Comparison of ENCODE assay signal across 21 cellular contexts in genomic region chr19:5918463-5919079, GRCh38. TPM values are rescaled to one million over a fixed set of nuclear protein-coding genes. Genes with fewer than 3 reads are reported as not detected.
DNase-seq lines count a peak whose midpoint lies in the region; ATAC-seq and TF ChIP-seq lines count a peak whose summit lies in the region.
"Had no signal": no experiment of that assay in that cellular context is flagged by ENCODE, and none has a peak within 500 bp of the region (broad histone marks: within the 10 kb centered on the region; RNA-seq: fewer than 3 reads in every experiment).

No MANE protein-coding gene starts in this region.

- no peaks in the 10 kb centered on the region for H3K4me1 Mint-ChIP-seq in activated T-cell treated with anti-CD3 and anti-CD28 coated beads, Interleukin-2, amount 50 U/mL, for 24 hours (ENCODE audit: low read depth)
- H3K4me1 Mint-ChIP-seq in activated T-cell treated with anti-CD3 and anti-CD28 coated beads, Interleukin-2, amount 50 U/mL, for 72 hours (ENCODE audit: low read depth) = no peaks in the 10 kb centered on the region
- H3K4me1 Mint-ChIP-seq in stimulated activated effector memory CD8-positive, alpha-beta T cell treated with anti-CD3 and anti-CD28 coated beads, Interleukin-12 subunit alpha, Interleukin-12 subunit beta, amount 100 ng/mL, for 72 hours = no peaks in the 10 kb centered on the region
- H3K4me1 Mint-ChIP-seq: CD4-positive, alpha-beta memory T cell; GM23338 had no signal

- peaks cover 89% of the 10 kb centered on the region for H3K36me3 Mint-ChIP-seq in activated T-cell treated with anti-CD3 and anti-CD28 coated beads, Interleukin-2, amount 50 U/mL, for 24 hours (ENCODE audit: low read depth)
- peaks cover 0 to 10% of the 10 kb centered on the region in 2 donors for H3K36me3 Mint-ChIP-seq in activated T-cell treated with anti-CD3 and anti-CD28 coated beads, Interleukin-2, amount 50 U/mL, for 72 hours (ENCODE audit: insufficient read depth in 2 of 2)
- H3K36me3 Mint-ChIP-seq in stimulated activated effector memory CD8-positive, alpha-beta T cell treated with anti-CD3 and anti-CD28 coated beads, Interleukin-12 subunit alpha, Interleukin-12 subunit beta, amount 100 ng/mL, for 72 hours = peaks cover 82% of the 10 kb centered on the region

- no peaks in the 10 kb centered on the region for H3K9me2 ChIP-seq in PC-3 (replicated peaks; ENCODE audit: low read length)

- H2BK120ac ChIP-seq in mesenchymal stem cell (ENCODE audit: low read depth, low read length) = no peak overlapping the region

- DNase-seq in activated T-cell treated with anti-CD3 and anti-CD28 coated beads, Interleukin-2, amount 50 U/mL, for 24 hours = no peak
- no peak for DNase-seq in activated T-cell treated with anti-CD3 and anti-CD28 coated beads, Interleukin-2, amount 50 U/mL, for 72 hours
- DNase-seq in NCI-H69 (lab: John Stamatoyannopoulos, UW) (peak; percentile 31), mesenchymal stem cell (no peak), left ventricle myocardium superior (no peak), PC-3 (no peak), anterior cingulate cortex (lab: John Stamatoyannopoulos, UW) (no peak)
- DNase-seq in stimulated activated effector memory CD8-positive, alpha-beta T cell treated with anti-CD3 and anti-CD28 coated beads, Interleukin-12 subunit alpha, Interleukin-12 subunit beta, amount 100 ng/mL, for 72 hours (ENCODE audit: low spot score in 2 of 2) = no peak
- DNase-seq: AML-193; CD4-positive, alpha-beta memory T cell; DMS153; DMS79; GDM1; HCEC 1CT; HFFc6 had no signal

- CTCF ChIA-PET in PC-3 (lab: Charles Lee) = no interaction called here

- H4K20me1 ChIP-seq in PC-3 (ENCODE audit: low read length) = no peaks in the 10 kb centered on the region

- peak overlapping the region; percentile 15 for H4K91ac ChIP-seq in mesenchymal stem cell (ENCODE audit: low read length)

- no peak overlapping the region for H3K14ac ChIP-seq in mesenchymal stem cell (ENCODE audit: low read length in 2 of 2)

- H3K79me2 ChIP-seq in PC-3 (ENCODE audit: low read length) = 0 out of 2 replicates have a peak, but pooled peaks cover 5% of the 10 kb centered on the region

- ATAC-seq in activated T-cell treated with anti-CD3 and anti-CD28 coated beads, Interleukin-2, amount 50 U/mL, for 72 hours (replicated peaks in 1 of 2) = no peak
- no peak for ATAC-seq in stimulated activated effector memory CD8-positive, alpha-beta T cell treated with anti-CD3 and anti-CD28 coated beads, Interleukin-12 subunit alpha, Interleukin-12 subunit beta, amount 100 ng/mL, for 72 hours
- ATAC-seq in left ventricle myocardium superior (no peak), PC-3 (no peak)
- ATAC-seq: A549, GM23338 had no signal

- H3K27me3 ChIP-seq in mesenchymal stem cell (ENCODE audit: control insufficient read depth in 1 of 2, insufficient read depth in 1 of 2, low read length in 2 of 2) (no peaks in the 10 kb centered on the region), PC-3 (ENCODE audit: low read length) (no peaks in the 10 kb centered on the region)

- intact Hi-C loops in left ventricle myocardium superior (cut with micrococcal nuclease) = no loop called here
- intact Hi-C loops in PC-3 (cut with micrococcal nuclease) = no loop called here

- H2BK15ac ChIP-seq in mesenchymal stem cell (ENCODE audit: low read depth, poor library complexity, severe bottlenecking) = no peak overlapping the region

- H2BK5ac ChIP-seq in mesenchymal stem cell (ENCODE audit: low read depth, low read length, poor library complexity, severe bottlenecking) = no peak overlapping the region

- no peak overlapping the region for H3K4me2 ChIP-seq in mesenchymal stem cell (ENCODE audit: low read length, poor library complexity, severe bottlenecking)
- H3K4me2 ChIP-seq in PC-3 (ENCODE audit: low read length) = no peak overlapping the region
- H3K4me2 ChIP-seq: A549, GM23338 had no signal

- no peak overlapping the region for H2AFZ ChIP-seq in mesenchymal stem cell (ENCODE audit: low read depth, low read length)
- H2AFZ ChIP-seq in PC-3 (ENCODE audit: low read length) = no peak overlapping the region
- H2AFZ ChIP-seq: GM23338 had no signal

- POLR2A ChIA-PET in PC-3 (lab: Charles Lee; ENCODE audit: unreplicated experiment) = no interaction called here

- H3K4ac ChIP-seq in mesenchymal stem cell (ENCODE audit: low read depth in 1 of 2, low read length in 2 of 2) = no peak overlapping the region

- H3K27ac ChIP-seq in mesenchymal stem cell (ENCODE audit: low read length, poor library complexity, severe bottlenecking) = no peak overlapping the region
- no peak overlapping the region for H3K27ac ChIP-seq in PC-3 (ENCODE audit: low read length)
- H3K27ac ChIP-seq: 22Rv1, A549, C4-2B had no signal

- no peak overlapping the region for H3K9ac ChIP-seq in mesenchymal stem cell (ENCODE audit: low read length)
- H3K9ac ChIP-seq in PC-3 (ENCODE audit: low read length) = no peak overlapping the region

- no peak overlapping the region for H3K23ac ChIP-seq in mesenchymal stem cell (ENCODE audit: low read length in 2 of 2)

- no peak overlapping the region for H2AK5ac ChIP-seq in mesenchymal stem cell (ENCODE audit: low read length, severe bottlenecking)

- H3F3A ChIP-seq in PC-3 (ENCODE audit: low read length, unreplicated experiment) = no peaks in the 10 kb centered on the region

- H4K8ac ChIP-seq in mesenchymal stem cell (ENCODE audit: low read length) = no peak overlapping the region

- peaks cover 73 to 89% of the 10 kb centered on the region in 2 experiments for H3K36me3 ChIP-seq in mesenchymal stem cell (ENCODE audit: control insufficient read depth in 1 of 2, insufficient read depth in 2 of 2, low read depth in 1 of 2, low read length in 2 of 2)
- H3K36me3 ChIP-seq in PC-3 (ENCODE audit: low read depth, low read length) = peaks cover 43% of the 10 kb centered on the region

- H2BK12ac ChIP-seq in mesenchymal stem cell (ENCODE audit: low read length in 2 of 2) = no peak overlapping the region

- BruUV-seq in PC-3 (replicated peaks; lab: Mats Ljungman, UMichigan) = no TSS peak

- H3K4me3 Mint-ChIP-seq in activated T-cell treated with anti-CD3 and anti-CD28 coated beads, Interleukin-2, amount 50 U/mL, for 24 hours = no peak overlapping the region
- no peak overlapping the region for H3K4me3 Mint-ChIP-seq in activated T-cell treated with anti-CD3 and anti-CD28 coated beads, Interleukin-2, amount 50 U/mL, for 72 hours
- no peak overlapping the region for H3K4me3 Mint-ChIP-seq in stimulated activated effector memory CD8-positive, alpha-beta T cell treated with anti-CD3 and anti-CD28 coated beads, Interleukin-12 subunit alpha, Interleukin-12 subunit beta, amount 100 ng/mL, for 72 hours
- H3K4me3 Mint-ChIP-seq: CD4-positive, alpha-beta memory T cell; GM23338; HFFc6 had no signal

- H3K27me3 Mint-ChIP-seq in activated T-cell treated with anti-CD3 and anti-CD28 coated beads, Interleukin-2, amount 50 U/mL, for 24 hours = no peaks in the 10 kb centered on the region
- no peaks in the 10 kb centered on the region for H3K27me3 Mint-ChIP-seq in activated T-cell treated with anti-CD3 and anti-CD28 coated beads, Interleukin-2, amount 50 U/mL, for 72 hours (ENCODE audit: low read depth)
- H3K27me3 Mint-ChIP-seq: CD4-positive, alpha-beta memory T cell had no signal

- H3K4me3 ChIP-seq in mesenchymal stem cell (ENCODE audit: insufficient read depth in 1 of 2, low read depth in 1 of 2, low read length in 2 of 2) (no peak overlapping the region), PC-3 (ENCODE audit: low read length) (no peak overlapping the region)
- H3K4me3 ChIP-seq: A549, GM23338 had no signal

- 97% methylated on average over 20 of the region's 20 CpGs for WGBS in mesenchymal stem cell

- H3K4me1 ChIP-seq in mesenchymal stem cell (ENCODE audit: control insufficient read depth, insufficient read depth, low read depth, low read length) (peaks cover 19% of the 10 kb centered on the region), PC-3 (ENCODE audit: insufficient read depth, low read length) (peaks cover 28% of the 10 kb centered on the region)

- peak overlapping the region; percentile 18 for H3K27ac Mint-ChIP-seq in activated T-cell treated with anti-CD3 and anti-CD28 coated beads, Interleukin-2, amount 50 U/mL, for 24 hours
- no peak overlapping the region for H3K27ac Mint-ChIP-seq in activated T-cell treated with anti-CD3 and anti-CD28 coated beads, Interleukin-2, amount 50 U/mL, for 72 hours
- H3K27ac Mint-ChIP-seq in stimulated activated effector memory CD8-positive, alpha-beta T cell treated with anti-CD3 and anti-CD28 coated beads, Interleukin-12 subunit alpha, Interleukin-12 subunit beta, amount 100 ng/mL, for 72 hours = peak overlapping the region; percentile 70
- H3K27ac Mint-ChIP-seq: GM23338, HFFc6 had no signal

- H3K9me3 Mint-ChIP-seq in activated T-cell treated with anti-CD3 and anti-CD28 coated beads, Interleukin-2, amount 50 U/mL, for 24 hours = no peaks in the 10 kb centered on the region
- no peaks in the 10 kb centered on the region for H3K9me3 Mint-ChIP-seq in activated T-cell treated with anti-CD3 and anti-CD28 coated beads, Interleukin-2, amount 50 U/mL, for 72 hours
- H3K9me3 Mint-ChIP-seq in stimulated activated effector memory CD8-positive, alpha-beta T cell treated with anti-CD3 and anti-CD28 coated beads, Interleukin-12 subunit alpha, Interleukin-12 subunit beta, amount 100 ng/mL, for 72 hours = no peaks in the 10 kb centered on the region
- H3K9me3 Mint-ChIP-seq: GM23338, HFFc6 had no signal

- no peak for TF ChIP-seq CTCF in PC-3 (conservative IDR thresholded peaks at IDR 0.05; ENCODE audit: low read depth, low read length)

- no peaks in the 10 kb centered on the region for H3K9me3 ChIP-seq in mesenchymal stem cell (ENCODE audit: control insufficient read depth, low read length)
- H3K9me3 ChIP-seq in PC-3 (ENCODE audit: low read length) = no peaks in the 10 kb centered on the region
- H3K9me3 ChIP-seq: A549 had no signal

- H3K18ac ChIP-seq in mesenchymal stem cell (ENCODE audit: low read depth in 1 of 2, low read length in 2 of 2) = no peak overlapping the region

- H3K79me1 ChIP-seq in mesenchymal stem cell (replicated peaks; ENCODE audit: low read length, poor library complexity, severe bottlenecking) = peaks cover 32% of the 10 kb centered on the region

RNA-seq across cellular contexts. Expression of gene CAPS, which starts 4.5 kb away (rescaled TPM):
- total RNA-seq in activated T-cell treated with anti-CD3 and anti-CD28 coated beads, Interleukin-2, amount 50 U/mL, for 72 hours = 10 to 100 TPM; 12.9 to 20.9 TPM
- polyA plus RNA-seq in mesenchymal stem cell (2013, experiment 1 of 2) = 2.4 TPM
- polyA plus RNA-seq in mesenchymal stem cell (2013, experiment 2 of 2) = 2.3 TPM
- 4.1 TPM for total RNA-seq in left ventricle myocardium superior
- 255 and 280 TPM in 2 replicates for total RNA-seq in PC-3 (2014; rRNA removed)

RNA-seq across cellular contexts. Expression of gene VMAC, which starts 13.9 kb away (rescaled TPM):
- total RNA-seq in activated T-cell treated with anti-CD3 and anti-CD28 coated beads, Interleukin-2, amount 50 U/mL, for 72 hours = 10 to 100 TPM in 1 of 2 donors, 1 to 10 TPM in 1; 8.7 to 10.5 TPM
- polyA plus RNA-seq in mesenchymal stem cell (2013, experiment 1 of 2) = 3.1 TPM
- 2.4 TPM for polyA plus RNA-seq in mesenchymal stem cell (2013, experiment 2 of 2)
- total RNA-seq in left ventricle myocardium superior (2.2 TPM), PC-3 (2014; rRNA removed) (7.8 and 8.3 TPM in 2 replicates)

RNA-seq across cellular contexts. Expression of gene NDUFA11, which starts 15.0 kb away (rescaled TPM):
- total RNA-seq in activated T-cell treated with anti-CD3 and anti-CD28 coated beads, Interleukin-2, amount 50 U/mL, for 72 hours = 100 to 1,000 TPM; 158 to 174 TPM
- 338 TPM for polyA plus RNA-seq in mesenchymal stem cell (2013, experiment 1 of 2)
- 347 TPM for polyA plus RNA-seq in mesenchymal stem cell (2013, experiment 2 of 2)
- total RNA-seq in left ventricle myocardium superior = 558 TPM
- total RNA-seq in PC-3 (2014; rRNA removed) = 556 and 669 TPM in 2 replicates

RNA-seq across cellular contexts. Expression of gene FUT5, which starts 48.2 kb away (rescaled TPM):
- total RNA-seq in activated T-cell treated with anti-CD3 and anti-CD28 coated beads, Interleukin-2, amount 50 U/mL, for 72 hours = 1 to 10 TPM in 1 of 2 donors, under 1 TPM in 1; 0.44 to 1.7 TPM
- polyA plus RNA-seq in mesenchymal stem cell (2013, experiment 1 of 2) = not detected
- not detected for polyA plus RNA-seq in mesenchymal stem cell (2013, experiment 2 of 2)
- total RNA-seq in left ventricle myocardium superior (not detected), PC-3 (2014; rRNA removed) (0.35 TPM in 1 of 2 replicates, not detected in the other)
- total RNA-seq: Daoy, GM23338, HFFc6 had no signal
- polyA plus RNA-seq: BJ; CD4-positive, alpha-beta memory T cell; GM23338 had no signal

RNA-seq across cellular contexts. Expression of gene RANBP3, which starts 59.4 kb away (rescaled TPM):
- total RNA-seq in activated T-cell treated with anti-CD3 and anti-CD28 coated beads, Interleukin-2, amount 50 U/mL, for 72 hours = 100 to 1,000 TPM in 1 of 2 donors, 10 to 100 TPM in 1; 89.2 to 108 TPM
- 80.2 TPM for polyA plus RNA-seq in mesenchymal stem cell (2013, experiment 1 of 2)
- polyA plus RNA-seq in mesenchymal stem cell (2013, experiment 2 of 2) = 75.1 TPM
- total RNA-seq in left ventricle myocardium superior (76.6 TPM), PC-3 (2014; rRNA removed) (114 and 153 TPM in 2 replicates)

Comparison
In these comparisons a context has a peak if more than half of its experiments do, and no peak if none do; other contexts are left out.
1. RNA of gene CAPS, which starts 4.5 kb away (total RNA-seq): 255 to 280 TPM in PC-3; 12.9 to 20.9 TPM in activated T-cell treated with anti-CD3 and anti-CD28 coated beads, Interleukin-2, amount 50 U/mL, for 72 hours and 4.1 TPM in left ventricle myocardium superior (single experiment); every median in the first group is over 10 times any median in the second.